In genomic region chr19:16233081-16233776, GRCh38 we compare ENCODE assay signal across 2 cellular contexts.
TF ChIP-seq lines count a peak whose summit lies in the region.

No MANE protein-coding gene starts in this region.

TF ChIP-seq in SK-N-SH, 30 proteins besides CTCF, POLR2A, EP300 and RAD21 (continued from another document):
- no peak for TF ChIP-seq REST (IDR thresholded peaks at IDR 0.05; ENCODE audit: low read depth, low read length)
- TF ChIP-seq RXRA (IDR thresholded peaks at IDR 0.05; ENCODE audit: borderline replicate concordance, low read depth) = no peak
- TF ChIP-seq EZH2phosphoT487 (IDR thresholded peaks at IDR 0.05; ENCODE audit: borderline replicate concordance, low read depth) = no peak
- no peak for TF ChIP-seq GABPA (IDR thresholded peaks at IDR 0.05; ENCODE audit: low read depth)

TF ChIP-seq in SK-N-SH treated with all-trans-retinoic acid at 6 μM for 48 hours, 23 proteins besides CTCF, POLR2A, EP300 and RAD21 (continued from another document):
- no peak for TF ChIP-seq GLIS3 (CRISPR knock-in tag; IDR thresholded peaks at IDR 0.05)
- TF ChIP-seq ZNF565 (CRISPR knock-in tag; conservative IDR thresholded peaks at IDR 0.05; ENCODE audit: low read depth) = no peak
- TF ChIP-seq CREB5 (CRISPR knock-in tag; IDR thresholded peaks at IDR 0.05; ENCODE audit: low read depth) = no peak
- TF ChIP-seq OSR1 (CRISPR knock-in tag; IDR thresholded peaks at IDR 0.05) = no peak
- no peak for TF ChIP-seq ZFP3 (CRISPR knock-in tag; IDR thresholded peaks at IDR 0.05)
- TF ChIP-seq ZNF8 (CRISPR knock-in tag; IDR thresholded peaks at IDR 0.05) = no peak
- no peak for TF ChIP-seq ZC3H10 (CRISPR knock-in tag; IDR thresholded peaks at IDR 0.05)
- TF ChIP-seq SNAI2 (CRISPR knock-in tag; IDR thresholded peaks at IDR 0.05) = no peak
- TF ChIP-seq BACH2 (CRISPR knock-in tag; IDR thresholded peaks at IDR 0.05; ENCODE audit: borderline replicate concordance) = no peak
- TF ChIP-seq PPARA (CRISPR knock-in tag; IDR thresholded peaks at IDR 0.05; ENCODE audit: borderline replicate concordance) = no peak
- no peak for TF ChIP-seq ZFP30 (CRISPR knock-in tag; IDR thresholded peaks at IDR 0.05)
- no peak for TF ChIP-seq PATZ1 (CRISPR knock-in tag; IDR thresholded peaks at IDR 0.05; ENCODE audit: borderline replicate concordance)
- no peak for TF ChIP-seq TSHZ2 (CRISPR knock-in tag; IDR thresholded peaks at IDR 0.05)
- TF ChIP-seq RARB (CRISPR knock-in tag; IDR thresholded peaks at IDR 0.05) = no peak
- TF ChIP-seq ARNTL (CRISPR knock-in tag; IDR thresholded peaks at IDR 0.05; ENCODE audit: borderline replicate concordance, low read depth) = no peak
- no peak for TF ChIP-seq CSRNP3 (CRISPR knock-in tag; IDR thresholded peaks at IDR 0.05)
